Comparison of ENCODE assay signal across 1 cellular context in the genomic region with DNA sequence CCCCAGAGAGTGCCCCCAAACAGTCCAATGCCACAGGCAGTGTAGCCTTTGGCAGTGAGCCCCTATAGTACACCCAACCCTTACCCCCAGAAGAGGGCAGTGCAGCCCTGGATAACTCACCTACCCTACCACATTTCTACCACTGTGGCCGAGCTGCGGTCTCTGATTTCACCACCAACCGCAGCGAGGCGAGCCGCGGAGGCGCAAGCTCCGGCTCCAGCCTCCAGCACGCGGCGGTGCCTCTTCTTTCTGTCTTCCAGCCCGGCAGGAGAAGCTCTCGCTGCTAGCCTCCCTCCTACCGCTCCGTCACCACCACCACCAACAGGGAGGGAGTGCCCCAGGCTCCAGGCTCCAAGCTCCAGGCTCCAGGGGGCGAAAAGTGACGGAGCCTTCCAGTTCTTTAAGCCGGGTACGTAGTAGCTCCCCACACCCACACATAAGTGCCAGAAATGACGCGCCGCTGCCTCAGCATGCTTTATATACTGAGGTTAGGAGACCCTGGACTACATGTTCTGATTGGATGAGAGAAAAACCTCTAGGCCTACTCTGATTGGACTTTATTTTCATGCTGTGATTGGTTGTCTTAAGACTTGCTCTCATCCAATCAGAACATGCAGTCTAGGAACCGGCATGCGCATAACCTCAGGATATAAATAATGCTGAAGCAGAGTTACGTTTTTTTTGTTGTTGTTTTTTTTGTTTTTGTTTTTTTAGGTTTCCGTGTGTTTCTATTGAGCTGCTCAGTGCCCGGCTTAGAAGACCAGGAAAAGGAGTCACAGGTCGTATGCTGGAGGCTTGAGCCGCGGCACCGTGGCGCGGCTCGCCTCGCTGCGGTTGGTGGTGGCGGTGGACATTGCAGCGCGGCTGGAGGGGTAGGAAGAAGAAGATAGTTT.
TF ChIP-seq lines count a peak whose summit lies in the region.

Gene PCAT7, plus strand, starts transcription at position 645 of the 893 bp plus-strand sequence.

TF ChIP-seq in HepG2, 621 proteins besides CTCF, POLR2A, EP300 and RAD21 (continued from another document and continues in another):
- TF ChIP-seq ZUFSP (CRISPR knock-in tag; IDR thresholded peaks at IDR 0.05; ENCODE audit: borderline replicate concordance) (no peak), ZNF768 (CRISPR knock-in tag; IDR thresholded peaks at IDR 0.05) (peak; percentile 75; the same call in 1 of the 2 replicates), ZNF788 (CRISPR knock-in tag; IDR thresholded peaks at IDR 0.05; ENCODE audit: borderline replicate concordance) (no peak), ZNF891 (CRISPR knock-in tag; IDR thresholded peaks at IDR 0.05) (no peak; the same call in 1 of the 2 replicates), ZNF792 (CRISPR knock-in tag; IDR thresholded peaks at IDR 0.05) (peak; percentile 40; the same call in 1 of the 2 replicates), ZFX (CRISPR knock-in tag; IDR thresholded peaks at IDR 0.05; ENCODE audit: low read depth) (peak; percentile 56), RFXAP (CRISPR knock-in tag; IDR thresholded peaks at IDR 0.05; ENCODE audit: borderline replicate concordance) (0 out of 2 replicates have a peak, but pooled peaks have one; percentile 31), KLF6 (CRISPR knock-in tag; IDR thresholded peaks at IDR 0.05) (peak; percentile 78), GFI1 (CRISPR knock-in tag; IDR thresholded peaks at IDR 0.05; ENCODE audit: borderline replicate concordance) (0 out of 2 replicates have a peak, but pooled peaks have one; percentile 64), ZNF430 (CRISPR knock-in tag; IDR thresholded peaks at IDR 0.05) (0 out of 2 replicates have a peak, but pooled peaks have one; percentile 59), ZNF44 (CRISPR knock-in tag; IDR thresholded peaks at IDR 0.05) (peak; percentile 46; the same call in 1 of the 2 replicates), ELF1 (CRISPR knock-in tag; IDR thresholded peaks at IDR 0.05) (peak; percentile 9; the same call in 1 of the 2 replicates), ZSCAN22 (CRISPR knock-in tag; IDR thresholded peaks at IDR 0.05) (0 out of 2 replicates have a peak, but pooled peaks have one; percentile 57), SP5 (CRISPR knock-in tag; IDR thresholded peaks at IDR 0.05; ENCODE audit: borderline replicate concordance, low read depth) (no peak), KLF11 (CRISPR knock-in tag; IDR thresholded peaks at IDR 0.05) (peak; percentile 57; the same call in 1 of the 2 replicates), GATAD1 (CRISPR knock-in tag; IDR thresholded peaks at IDR 0.05) (peak; percentile 83), ZNF879 (CRISPR knock-in tag; IDR thresholded peaks at IDR 0.05) (0 out of 2 replicates have a peak, but pooled peaks have one; percentile 59), GATAD2A (CRISPR knock-in tag; IDR thresholded peaks at IDR 0.05) (peak; percentile 42; the same call in 1 of the 2 replicates), ZMAT5 (CRISPR knock-in tag; IDR thresholded peaks at IDR 0.05; ENCODE audit: borderline replicate concordance, low read depth) (no peak), ZNF121 (CRISPR knock-in tag; IDR thresholded peaks at IDR 0.05) (no peak), ZNF34 (CRISPR knock-in tag; IDR thresholded peaks at IDR 0.05; ENCODE audit: borderline replicate concordance) (peak; percentile 56; the same call in 1 of the 2 replicates), KLF12 (CRISPR knock-in tag; IDR thresholded peaks at IDR 0.05; ENCODE audit: borderline replicate concordance) (no peak), ZNF616 (CRISPR knock-in tag; IDR thresholded peaks at IDR 0.05; ENCODE audit: low read depth) (no peak), PHF8 (CRISPR knock-in tag; IDR thresholded peaks at IDR 0.05) (peak; percentile 74; the same call in 1 of the 2 replicates), MYC (CRISPR knock-in tag; IDR thresholded peaks at IDR 0.05; ENCODE audit: borderline replicate concordance) (peak; percentile 55; the same call in 1 of the 2 replicates), FLYWCH1 (CRISPR knock-in tag; IDR thresholded peaks at IDR 0.05) (no peak), MAZ (IDR thresholded peaks at IDR 0.05; ENCODE audit: borderline replicate concordance, low read depth, low read length) (0 out of 2 replicates have a peak, but pooled peaks have one; percentile 37), MAZ (CRISPR knock-in tag; IDR thresholded peaks at IDR 0.05; ENCODE audit: low read depth) (no peak; the same call in 1 of the 2 replicates), ZNF234 (CRISPR knock-in tag; conservative IDR thresholded peaks at IDR 0.05) (0 out of 2 replicates have a peak, but pooled peaks have one; percentile 50), PHF21A (CRISPR knock-in tag; IDR thresholded peaks at IDR 0.05) (peak; percentile 75), SIX4 (CRISPR knock-in tag; IDR thresholded peaks at IDR 0.05) (peak; percentile 48), YY1 (IDR thresholded peaks at IDR 0.05; ENCODE audit: insufficient read depth, insufficient replicate concordance, low read depth, low read length) (peak; percentile 28), ZNF549 (CRISPR knock-in tag; IDR thresholded peaks at IDR 0.05) (no peak), ZNF33B (CRISPR knock-in tag; IDR thresholded peaks at IDR 0.05) (0 out of 2 replicates have a peak, but pooled peaks have one; percentile 66), JDP2 (CRISPR knock-in tag; IDR thresholded peaks at IDR 0.05; ENCODE audit: borderline replicate concordance) (no peak), SIX1 (CRISPR knock-in tag; IDR thresholded peaks at IDR 0.05; ENCODE audit: borderline replicate concordance) (no peak), NCOA1 (CRISPR knock-in tag; IDR thresholded peaks at IDR 0.05) (no peak), ZNF572 (CRISPR knock-in tag; IDR thresholded peaks at IDR 0.05) (peak; percentile 90), ZNF343 (CRISPR knock-in tag; IDR thresholded peaks at IDR 0.05) (peak; percentile 78; the same call in 1 of the 2 replicates), ZNF224 (CRISPR knock-in tag; IDR thresholded peaks at IDR 0.05) (no peak), SRY (CRISPR knock-in tag; IDR thresholded peaks at IDR 0.05) (peak; percentile 80; the same call in 1 of the 2 replicates), RFX1 (IDR thresholded peaks at IDR 0.05) (no peak), ZNF577 (CRISPR knock-in tag; IDR thresholded peaks at IDR 0.05; ENCODE audit: borderline replicate concordance, low read depth) (no peak), ZNF124 (CRISPR knock-in tag; IDR thresholded peaks at IDR 0.05) (0 out of 2 replicates have a peak, but pooled peaks have one; percentile 22), SMARCC2 (IDR thresholded peaks at IDR 0.05) (no peak), DR1 (CRISPR knock-in tag; IDR thresholded peaks at IDR 0.05) (peak; percentile 63; the same call in 1 of the 2 replicates), ZNF20 (CRISPR knock-in tag; IDR thresholded peaks at IDR 0.05) (0 out of 2 replicates have a peak, but pooled peaks have one; percentile 41), NPAS2 (CRISPR knock-in tag; IDR thresholded peaks at IDR 0.05; ENCODE audit: borderline replicate concordance) (peak; percentile 22; the same call in 1 of the 2 replicates), ARNT2 (CRISPR knock-in tag; IDR thresholded peaks at IDR 0.05; ENCODE audit: low read depth) (peak; percentile 22; the same call in 1 of the 2 replicates), KAT8 (CRISPR knock-in tag; IDR thresholded peaks at IDR 0.05) (peak; percentile 81), ZBTB38 (CRISPR knock-in tag; IDR thresholded peaks at IDR 0.05) (peak; percentile 60; the same call in 1 of the 2 replicates), ZMAT3 (CRISPR knock-in tag; conservative IDR thresholded peaks at IDR 0.05) (peak; percentile 80; the same call in 1 of the 2 replicates), ZNF335 (CRISPR knock-in tag; IDR thresholded peaks at IDR 0.05) (peak; percentile 35; the same call in 1 of the 2 replicates), TFAP4 (IDR thresholded peaks at IDR 0.05; ENCODE audit: borderline replicate concordance, low read depth) (no peak), ZNF720 (CRISPR knock-in tag; IDR thresholded peaks at IDR 0.05) (no peak), KAT7 (CRISPR knock-in tag; IDR thresholded peaks at IDR 0.05; ENCODE audit: borderline replicate concordance) (no peak), FOSL2 (CRISPR knock-in tag; IDR thresholded peaks at IDR 0.05) (peak; percentile 34), CBX5 (CRISPR knock-in tag; IDR thresholded peaks at IDR 0.05; ENCODE audit: borderline replicate concordance) (0 out of 2 replicates have a peak, but pooled peaks have one; percentile 35), KMT2B (CRISPR knock-in tag; IDR thresholded peaks at IDR 0.05) (peak; percentile 75)
- TF ChIP-seq, protein P1, sequence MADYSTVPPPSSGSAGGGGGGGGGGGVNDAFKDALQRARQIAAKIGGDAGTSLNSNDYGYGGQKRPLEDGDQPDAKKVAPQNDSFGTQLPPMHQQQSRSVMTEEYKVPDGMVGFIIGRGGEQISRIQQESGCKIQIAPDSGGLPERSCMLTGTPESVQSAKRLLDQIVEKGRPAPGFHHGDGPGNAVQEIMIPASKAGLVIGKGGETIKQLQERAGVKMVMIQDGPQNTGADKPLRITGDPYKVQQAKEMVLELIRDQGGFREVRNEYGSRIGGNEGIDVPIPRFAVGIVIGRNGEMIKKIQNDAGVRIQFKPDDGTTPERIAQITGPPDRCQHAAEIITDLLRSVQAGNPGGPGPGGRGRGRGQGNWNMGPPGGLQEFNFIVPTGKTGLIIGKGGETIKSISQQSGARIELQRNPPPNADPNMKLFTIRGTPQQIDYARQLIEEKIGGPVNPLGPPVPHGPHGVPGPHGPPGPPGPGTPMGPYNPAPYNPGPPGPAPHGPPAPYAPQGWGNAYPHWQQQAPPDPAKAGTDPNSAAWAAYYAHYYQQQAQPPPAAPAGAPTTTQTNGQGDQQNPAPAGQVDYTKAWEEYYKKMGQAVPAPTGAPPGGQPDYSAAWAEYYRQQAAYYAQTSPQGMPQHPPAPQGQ (CRISPR knock-in tag; IDR thresholded peaks at IDR 0.05; ENCODE audit: borderline replicate concordance): no peak
- TF ChIP-seq, protein P2, sequence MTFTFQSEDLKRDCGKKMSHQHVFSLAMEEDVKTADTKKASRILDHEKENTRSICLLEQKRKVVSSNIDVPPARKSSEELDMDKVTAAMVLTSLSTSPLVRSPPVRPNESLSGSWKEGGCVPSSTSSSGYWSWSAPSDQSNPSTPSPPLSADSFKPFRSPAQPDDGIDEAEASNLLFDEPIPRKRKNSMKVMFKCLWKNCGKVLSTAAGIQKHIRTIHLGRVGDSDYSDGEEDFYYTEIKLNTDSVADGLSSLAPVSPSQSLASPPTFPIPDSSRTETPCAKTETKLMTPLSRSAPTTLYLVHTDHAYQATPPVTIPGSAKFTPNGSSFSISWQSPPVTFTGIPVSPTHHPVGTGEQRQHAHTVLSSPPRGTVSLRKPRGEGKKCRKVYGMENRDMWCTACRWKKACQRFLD (CRISPR knock-in tag; IDR thresholded peaks at IDR 0.05; ENCODE audit: borderline replicate concordance): 0 out of 2 replicates have a peak, but pooled peaks have one; percentile 65
- TF ChIP-seq, protein P3, sequence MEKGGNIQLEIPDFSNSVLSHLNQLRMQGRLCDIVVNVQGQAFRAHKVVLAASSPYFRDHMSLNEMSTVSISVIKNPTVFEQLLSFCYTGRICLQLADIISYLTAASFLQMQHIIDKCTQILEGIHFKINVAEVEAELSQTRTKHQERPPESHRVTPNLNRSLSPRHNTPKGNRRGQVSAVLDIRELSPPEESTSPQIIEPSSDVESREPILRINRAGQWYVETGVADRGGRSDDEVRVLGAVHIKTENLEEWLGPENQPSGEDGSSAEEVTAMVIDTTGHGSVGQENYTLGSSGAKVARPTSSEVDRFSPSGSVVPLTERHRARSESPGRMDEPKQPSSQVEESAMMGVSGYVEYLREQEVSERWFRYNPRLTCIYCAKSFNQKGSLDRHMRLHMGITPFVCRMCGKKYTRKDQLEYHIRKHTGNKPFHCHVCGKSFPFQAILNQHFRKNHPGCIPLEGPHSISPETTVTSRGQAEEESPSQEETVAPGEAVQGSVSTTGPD (CRISPR knock-in tag; IDR thresholded peaks at IDR 0.05): 0 out of 2 replicates have a peak, but pooled peaks have one; percentile 38
- TF ChIP-seq, protein P4, sequence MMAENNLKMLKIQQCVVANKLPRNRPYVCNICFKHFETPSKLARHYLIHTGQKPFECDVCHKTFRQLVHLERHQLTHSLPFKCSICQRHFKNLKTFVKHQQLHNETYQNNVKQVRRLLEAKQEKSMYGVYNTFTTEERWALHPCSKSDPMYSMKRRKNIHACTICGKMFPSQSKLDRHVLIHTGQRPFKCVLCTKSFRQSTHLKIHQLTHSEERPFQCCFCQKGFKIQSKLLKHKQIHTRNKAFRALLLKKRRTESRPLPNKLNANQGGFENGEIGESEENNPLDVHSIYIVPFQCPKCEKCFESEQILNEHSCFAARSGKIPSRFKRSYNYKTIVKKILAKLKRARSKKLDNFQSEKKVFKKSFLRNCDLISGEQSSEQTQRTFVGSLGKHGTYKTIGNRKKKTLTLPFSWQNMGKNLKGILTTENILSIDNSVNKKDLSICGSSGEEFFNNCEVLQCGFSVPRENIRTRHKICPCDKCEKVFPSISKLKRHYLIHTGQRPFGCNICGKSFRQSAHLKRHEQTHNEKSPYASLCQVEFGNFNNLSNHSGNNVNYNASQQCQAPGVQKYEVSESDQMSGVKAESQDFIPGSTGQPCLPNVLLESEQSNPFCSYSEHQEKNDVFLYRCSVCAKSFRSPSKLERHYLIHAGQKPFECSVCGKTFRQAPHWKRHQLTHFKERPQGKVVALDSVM (CRISPR knock-in tag; IDR thresholded peaks at IDR 0.05): peak; percentile 81
- TF ChIP-seq, protein P5, sequence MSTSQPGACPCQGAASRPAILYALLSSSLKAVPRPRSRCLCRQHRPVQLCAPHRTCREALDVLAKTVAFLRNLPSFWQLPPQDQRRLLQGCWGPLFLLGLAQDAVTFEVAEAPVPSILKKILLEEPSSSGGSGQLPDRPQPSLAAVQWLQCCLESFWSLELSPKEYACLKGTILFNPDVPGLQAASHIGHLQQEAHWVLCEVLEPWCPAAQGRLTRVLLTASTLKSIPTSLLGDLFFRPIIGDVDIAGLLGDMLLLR (CRISPR knock-in tag; IDR thresholded peaks at IDR 0.05): no peak
